ENCODE assay signal across 1 cellular context in genomic region chrX:155216179-155216939, GRCh38.
TF ChIP-seq lines count a peak whose summit lies in the region.

A gene with protein sequence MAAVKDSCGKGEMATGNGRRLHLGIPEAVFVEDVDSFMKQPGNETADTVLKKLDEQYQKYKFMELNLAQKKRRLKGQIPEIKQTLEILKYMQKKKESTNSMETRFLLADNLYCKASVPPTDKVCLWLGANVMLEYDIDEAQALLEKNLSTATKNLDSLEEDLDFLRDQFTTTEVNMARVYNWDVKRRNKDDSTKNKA (plus strand): TSS chrX:155216460. CDS start chrX:155216483, 23 bp downstream.

TF ChIP-seq in HepG2, 621 proteins besides CTCF, POLR2A, EP300 and RAD21 (continued from another document and continues in another):
- TF ChIP-seq, protein P1, sequence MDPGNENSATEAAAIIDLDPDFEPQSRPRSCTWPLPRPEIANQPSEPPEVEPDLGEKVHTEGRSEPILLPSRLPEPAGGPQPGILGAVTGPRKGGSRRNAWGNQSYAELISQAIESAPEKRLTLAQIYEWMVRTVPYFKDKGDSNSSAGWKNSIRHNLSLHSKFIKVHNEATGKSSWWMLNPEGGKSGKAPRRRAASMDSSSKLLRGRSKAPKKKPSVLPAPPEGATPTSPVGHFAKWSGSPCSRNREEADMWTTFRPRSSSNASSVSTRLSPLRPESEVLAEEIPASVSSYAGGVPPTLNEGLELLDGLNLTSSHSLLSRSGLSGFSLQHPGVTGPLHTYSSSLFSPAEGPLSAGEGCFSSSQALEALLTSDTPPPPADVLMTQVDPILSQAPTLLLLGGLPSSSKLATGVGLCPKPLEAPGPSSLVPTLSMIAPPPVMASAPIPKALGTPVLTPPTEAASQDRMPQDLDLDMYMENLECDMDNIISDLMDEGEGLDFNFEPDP (CRISPR knock-in tag; conservative IDR thresholded peaks at IDR 0.05): no peak
- TF ChIP-seq ZNF703 (CRISPR knock-in tag; IDR thresholded peaks at IDR 0.05; ENCODE audit: borderline replicate concordance) (no peak), ATF6 (CRISPR knock-in tag; conservative IDR thresholded peaks at IDR 0.05) (no peak), TFDP2 (CRISPR knock-in tag; IDR thresholded peaks at IDR 0.05) (peak; percentile 31; the same call in 1 of the 2 replicates), ZNF207 (IDR thresholded peaks at IDR 0.05; ENCODE audit: borderline replicate concordance) (no peak), PPARG (CRISPR knock-in tag; conservative IDR thresholded peaks at IDR 0.05) (no peak), ZNF124 (CRISPR knock-in tag; IDR thresholded peaks at IDR 0.05) (no peak), TOE1 (CRISPR knock-in tag; IDR thresholded peaks at IDR 0.05) (no peak), NFE2L1 (CRISPR knock-in tag; IDR thresholded peaks at IDR 0.05; ENCODE audit: borderline replicate concordance) (no peak), ZNF83 (CRISPR knock-in tag; IDR thresholded peaks at IDR 0.05; ENCODE audit: borderline replicate concordance) (no peak), EHMT2 (IDR thresholded peaks at IDR 0.05; ENCODE audit: borderline replicate concordance, low read depth, low read length) (0 out of 2 replicates have a peak, but pooled peaks have one; percentile 2), PCBP2 (optimal IDR thresholded peaks at IDR 0.05; ENCODE audit: low read depth, low read length, poor library complexity, severe bottlenecking) (no peak), SMAD3 (CRISPR knock-in tag; IDR thresholded peaks at IDR 0.05) (no peak), PRPF4 (IDR thresholded peaks at IDR 0.05; ENCODE audit: low read depth, low read length, poor library complexity, severe bottlenecking) (no peak), SIN3A (IDR thresholded peaks at IDR 0.05; ENCODE audit: borderline replicate concordance, low read depth, low read length) (no peak; the same call in 1 of the 2 replicates), IRF9 (CRISPR knock-in tag; IDR thresholded peaks at IDR 0.05; ENCODE audit: borderline replicate concordance) (no peak), NR3C1 (CRISPR knock-in tag; IDR thresholded peaks at IDR 0.05) (no peak), NFYC (CRISPR knock-in tag; IDR thresholded peaks at IDR 0.05) (peak; percentile 94), HOXA3 (CRISPR knock-in tag; IDR thresholded peaks at IDR 0.05) (no peak), ETV5 (CRISPR knock-in tag; IDR thresholded peaks at IDR 0.05; ENCODE audit: borderline replicate concordance) (no peak), YEATS4 (CRISPR knock-in tag; IDR thresholded peaks at IDR 0.05; ENCODE audit: borderline replicate concordance) (no peak), ZMYM3 (CRISPR knock-in tag; IDR thresholded peaks at IDR 0.05) (no peak), CSRNP2 (CRISPR knock-in tag; conservative IDR thresholded peaks at IDR 0.05; ENCODE audit: low read depth) (no peak), DNMT3B (CRISPR knock-in tag; conservative IDR thresholded peaks at IDR 0.05) (no peak), FOSL2 (CRISPR knock-in tag; IDR thresholded peaks at IDR 0.05) (no peak), ZKSCAN1 (IDR thresholded peaks at IDR 0.05; ENCODE audit: low read length) (no peak), MTF2 (CRISPR knock-in tag; IDR thresholded peaks at IDR 0.05; ENCODE audit: borderline replicate concordance) (no peak), CBX1 (IDR thresholded peaks at IDR 0.05; ENCODE audit: low read depth) (no peak), DNMT1 (CRISPR knock-in tag; IDR thresholded peaks at IDR 0.05) (no peak), TCF7L2 (IDR thresholded peaks at IDR 0.05; ENCODE audit: low read depth, low read length) (no peak), ZNF441 (CRISPR knock-in tag; IDR thresholded peaks at IDR 0.05; ENCODE audit: borderline replicate concordance) (peak; percentile 65; the same call in 1 of the 2 replicates), ZNF761 (CRISPR knock-in tag; conservative IDR thresholded peaks at IDR 0.05) (no peak), MAFF (IDR thresholded peaks at IDR 0.05; ENCODE audit: low read depth, low read length) (no peak), FOXJ3 (CRISPR knock-in tag; IDR thresholded peaks at IDR 0.05; ENCODE audit: borderline replicate concordance) (no peak), ARHGAP35 (CRISPR knock-in tag; IDR thresholded peaks at IDR 0.05; ENCODE audit: borderline replicate concordance) (no peak), TRIM22 (IDR thresholded peaks at IDR 0.05) (no peak), IRF1 (CRISPR knock-in tag; IDR thresholded peaks at IDR 0.05; ENCODE audit: low read depth) (no peak), ZIK1 (CRISPR knock-in tag; IDR thresholded peaks at IDR 0.05; ENCODE audit: borderline replicate concordance, low read depth) (no peak), CAMTA2 (CRISPR knock-in tag; IDR thresholded peaks at IDR 0.05; ENCODE audit: borderline replicate concordance) (no peak), KAT2B (IDR thresholded peaks at IDR 0.05; ENCODE audit: borderline replicate concordance, low read depth, low read length) (no peak), ZNF30 (CRISPR knock-in tag; IDR thresholded peaks at IDR 0.05) (no peak), BHLHE40 (IDR thresholded peaks at IDR 0.05; ENCODE audit: low read length) (no peak), SP140L (CRISPR knock-in tag; IDR thresholded peaks at IDR 0.05; ENCODE audit: borderline replicate concordance) (no peak), SIX4 (CRISPR knock-in tag; IDR thresholded peaks at IDR 0.05) (no peak), SMYD3 (CRISPR knock-in tag; IDR thresholded peaks at IDR 0.05) (no peak)
- TF ChIP-seq, protein P2, sequence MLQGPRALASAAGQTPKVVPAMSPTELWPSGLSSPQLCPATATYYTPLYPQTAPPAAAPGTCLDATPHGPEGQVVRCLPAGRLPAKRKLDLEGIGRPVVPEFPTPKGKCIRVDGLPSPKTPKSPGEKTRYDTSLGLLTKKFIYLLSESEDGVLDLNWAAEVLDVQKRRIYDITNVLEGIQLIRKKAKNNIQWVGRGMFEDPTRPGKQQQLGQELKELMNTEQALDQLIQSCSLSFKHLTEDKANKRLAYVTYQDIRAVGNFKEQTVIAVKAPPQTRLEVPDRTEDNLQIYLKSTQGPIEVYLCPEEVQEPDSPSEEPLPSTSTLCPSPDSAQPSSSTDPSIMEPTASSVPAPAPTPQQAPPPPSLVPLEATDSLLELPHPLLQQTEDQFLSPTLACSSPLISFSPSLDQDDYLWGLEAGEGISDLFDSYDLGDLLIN (CRISPR knock-in tag; IDR thresholded peaks at IDR 0.05; ENCODE audit: borderline replicate concordance): no peak
- TF ChIP-seq, protein P3, sequence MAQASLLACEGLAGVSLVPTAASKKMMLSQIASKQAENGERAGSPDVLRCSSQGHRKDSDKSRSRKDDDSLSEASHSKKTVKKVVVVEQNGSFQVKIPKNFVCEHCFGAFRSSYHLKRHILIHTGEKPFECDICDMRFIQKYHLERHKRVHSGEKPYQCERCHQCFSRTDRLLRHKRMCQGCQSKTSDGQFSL (CRISPR knock-in tag; IDR thresholded peaks at IDR 0.05): no peak
- TF ChIP-seq, protein P4, sequence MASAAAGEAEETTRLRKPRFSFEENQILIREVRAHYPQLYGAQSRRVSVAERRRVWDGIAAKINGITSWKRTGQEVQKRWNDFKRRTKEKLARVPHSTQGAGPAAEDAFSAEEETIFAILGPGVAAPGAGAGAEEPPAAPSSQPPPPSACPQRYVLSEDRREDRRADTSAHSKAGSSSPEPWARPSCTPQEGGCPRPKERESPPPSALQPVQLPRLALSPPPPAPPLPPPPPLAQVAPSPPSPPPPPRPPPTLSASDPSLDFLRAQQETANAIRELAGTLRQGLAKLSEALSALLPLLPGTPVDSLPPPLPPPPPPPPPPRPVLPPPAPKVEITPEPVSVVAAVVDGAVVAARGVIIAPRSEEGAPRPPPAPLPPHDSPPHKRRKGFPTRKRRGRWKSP (CRISPR knock-in tag; IDR thresholded peaks at IDR 0.05): no peak
- TF ChIP-seq, protein P5, sequence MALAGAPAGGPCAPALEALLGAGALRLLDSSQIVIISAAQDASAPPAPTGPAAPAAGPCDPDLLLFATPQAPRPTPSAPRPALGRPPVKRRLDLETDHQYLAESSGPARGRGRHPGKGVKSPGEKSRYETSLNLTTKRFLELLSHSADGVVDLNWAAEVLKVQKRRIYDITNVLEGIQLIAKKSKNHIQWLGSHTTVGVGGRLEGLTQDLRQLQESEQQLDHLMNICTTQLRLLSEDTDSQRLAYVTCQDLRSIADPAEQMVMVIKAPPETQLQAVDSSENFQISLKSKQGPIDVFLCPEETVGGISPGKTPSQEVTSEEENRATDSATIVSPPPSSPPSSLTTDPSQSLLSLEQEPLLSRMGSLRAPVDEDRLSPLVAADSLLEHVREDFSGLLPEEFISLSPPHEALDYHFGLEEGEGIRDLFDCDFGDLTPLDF (CRISPR knock-in tag; IDR thresholded peaks at IDR 0.05): 0 out of 2 replicates have a peak, but pooled peaks have one; percentile 45
- TF ChIP-seq, protein P6, sequence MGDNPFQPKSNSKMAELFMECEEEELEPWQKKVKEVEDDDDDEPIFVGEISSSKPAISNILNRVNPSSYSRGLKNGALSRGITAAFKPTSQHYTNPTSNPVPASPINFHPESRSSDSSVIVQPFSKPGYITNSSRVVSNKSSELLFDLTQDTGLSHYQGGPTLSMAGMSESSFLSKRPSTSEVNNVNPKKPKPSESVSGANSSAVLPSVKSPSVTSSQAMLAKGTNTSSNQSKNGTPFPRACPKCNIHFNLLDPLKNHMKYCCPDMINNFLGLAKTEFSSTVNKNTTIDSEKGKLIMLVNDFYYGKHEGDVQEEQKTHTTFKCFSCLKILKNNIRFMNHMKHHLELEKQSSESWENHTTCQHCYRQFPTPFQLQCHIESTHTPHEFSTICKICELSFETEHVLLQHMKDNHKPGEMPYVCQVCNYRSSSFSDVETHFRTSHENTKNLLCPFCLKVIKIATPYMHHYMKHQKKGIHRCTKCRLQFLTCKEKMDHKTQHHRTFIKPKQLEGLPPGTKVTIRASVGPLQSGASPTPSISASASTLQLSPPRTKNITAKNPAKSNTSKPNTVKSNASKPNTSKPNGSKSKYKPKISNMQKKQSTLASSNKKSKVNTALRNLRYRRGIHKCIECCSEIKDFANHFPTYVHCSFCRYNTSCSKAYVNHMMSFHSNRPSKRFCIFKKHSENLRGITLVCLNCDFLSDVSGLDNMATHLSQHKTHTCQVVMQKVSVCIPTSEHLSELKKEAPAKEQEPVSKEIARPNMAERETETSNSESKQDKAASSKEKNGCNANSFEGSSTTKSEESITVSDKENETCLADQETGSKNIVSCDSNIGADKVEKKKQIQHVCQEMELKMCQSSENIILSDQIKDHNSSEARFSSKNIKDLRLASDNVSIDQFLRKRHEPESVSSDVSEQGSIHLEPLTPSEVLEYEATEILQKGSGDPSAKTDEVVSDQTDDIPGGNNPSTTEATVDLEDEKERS (CRISPR knock-in tag; IDR thresholded peaks at IDR 0.05): 0 out of 2 replicates have a peak, but pooled peaks have one; percentile 25
